13 cellular contexts compared by ENCODE assay signal in the genomic region with DNA sequence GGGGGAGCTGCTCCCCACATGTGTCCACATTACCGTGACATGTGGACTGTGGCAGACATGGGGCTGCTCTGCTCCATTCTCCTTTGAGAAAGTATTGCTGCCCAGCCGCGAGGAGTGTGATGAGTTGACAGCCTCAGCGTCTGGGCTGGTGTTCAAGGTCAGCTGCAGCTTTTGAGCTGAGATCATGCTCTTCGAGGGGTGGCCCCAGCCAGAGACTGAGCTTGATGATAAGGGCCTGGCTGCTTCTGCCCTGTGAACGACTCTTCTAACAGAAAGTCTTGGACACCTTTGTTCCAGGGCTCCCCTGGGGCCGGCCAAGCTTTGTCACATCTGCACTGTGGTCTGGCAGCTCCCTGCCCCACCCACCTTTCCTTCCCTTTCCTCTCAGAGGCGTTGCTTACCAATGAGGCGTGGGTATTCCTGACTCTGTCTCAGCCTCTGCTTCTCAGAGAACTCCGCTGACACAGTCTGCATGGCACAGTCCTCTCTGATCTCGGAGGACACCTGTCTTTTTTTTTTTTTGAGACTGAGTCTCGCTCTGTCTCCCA.
DNase-seq lines count a peak whose midpoint lies in the region; ATAC-seq, FAIRE-seq and TF ChIP-seq lines count a peak whose summit lies in the region.
"Had no signal": no experiment of that assay in that cellular context is flagged by ENCODE, and none has a peak within 500 bp of the region (broad histone marks: within the 10 kb centered on the region; RNA-seq: fewer than 3 reads in every experiment).

No MANE protein-coding gene starts in this region.

- no peaks in the 10 kb centered on the region for H3K9me1 ChIP-seq in endothelial cell of umbilical vein (replicated peaks; ENCODE audit: control insufficient read depth, extremely low read depth, insufficient read depth, low read length)

- no peaks in the 10 kb centered on the region for H3K79me2 ChIP-seq in endothelial cell of umbilical vein (ENCODE audit: control insufficient read depth, insufficient read depth, low read length)

- DNase-seq in NCI-H187 (lab: John Stamatoyannopoulos, UW), result peak; percentile 51 to 65
- DNase-seq in endothelial cell of umbilical vein (ENCODE audit: low read depth, low spot score), result peak; percentile 13
- peak in 2 of 3 donors; percentile 36 to 44 for DNase-seq in mucosa of descending colon
- DNase-seq in D341Med (ENCODE audit: low spot score), result no peak
- DNase-seq in HTR-8/SVneo (ENCODE audit: insufficient read length, low spot score), result no peak
- DNase-seq: CD8-positive, alpha-beta memory T cell; H9; NCI-H345; SW 1271 had no signal

- BruUV-seq in endothelial cell of umbilical vein (replicated peaks; lab: Mats Ljungman, UMichigan), result no TSS peak

- H3K27me3 ChIP-seq in BLaER1 treated with 17β-estradiol and CSF1 and Interleukin-3, amounts not matched to agents 10 nM and 100 nM, result no peaks in the 10 kb centered on the region
- peaks cover 0 to 6% of the 10 kb centered on the region in 2 experiments for H3K27me3 ChIP-seq in endothelial cell of umbilical vein (ENCODE audit: control insufficient read depth in 2 of 2, insufficient read depth in 2 of 2, low read length in 2 of 2)
- H3K27me3 ChIP-seq: dorsolateral prefrontal cortex had no signal

- H3K36me3 ChIP-seq in BLaER1 treated with 17β-estradiol and CSF1 and Interleukin-3, amounts not matched to agents 10 nM and 100 nM, result no peaks in the 10 kb centered on the region
- H3K36me3 ChIP-seq in endothelial cell of umbilical vein (ENCODE audit: control insufficient read depth in 2 of 2, extremely low read depth in 1 of 2, insufficient read depth in 2 of 2, low read length in 2 of 2) (no peaks in the 10 kb centered on the region), mucosa of descending colon (ENCODE audit: low read depth) (no peaks in the 10 kb centered on the region)

- peak overlapping the region in 10 of 11 experiments; percentile 6 to 70 (median 52); a peak in 17 of 22 replicates for H3K9ac ChIP-seq in BLaER1 treated with 17β-estradiol and CSF1 and Interleukin-3, amounts not matched to agents 10 nM and 100 nM
- H3K9ac ChIP-seq in endothelial cell of umbilical vein (replicated peaks; ENCODE audit: extremely low read depth, insufficient read depth, low read length), result no peak overlapping the region

- peak overlapping the region; percentile 61 to 91 (median 83) for H3K4me2 ChIP-seq in BLaER1 treated with 17β-estradiol and CSF1 and Interleukin-3, amounts not matched to agents 10 nM and 100 nM
- no peak overlapping the region for H3K4me2 ChIP-seq in endothelial cell of umbilical vein (ENCODE audit: insufficient read depth, low read length)

- TF ChIP-seq POLR2A in endothelial cell of umbilical vein (IDR thresholded peaks at IDR 0.05; ENCODE audit: low read depth, low read length), result no peak

- peak; percentile 31 for FAIRE-seq in endothelial cell of umbilical vein (lab: Jason Lieb, UNC)
- FAIRE-seq in HTR-8/SVneo (lab: Jason Lieb, UNC), result no peak

- H2AFZ ChIP-seq in endothelial cell of umbilical vein (ENCODE audit: low read depth, low read length), result peak overlapping the region; percentile 63

- H3K9me3 ChIP-seq in BLaER1 treated with 17β-estradiol and CSF1 and Interleukin-3, amounts not matched to agents 10 nM and 100 nM (replicated peaks in 1 of 11), result peaks cover 0 to 8% (median 0%) of the 10 kb centered on the region in 11 experiments; a peak in 6 of 22 replicates
- H3K9me3 ChIP-seq in endothelial cell of umbilical vein (replicated peaks; ENCODE audit: control insufficient read depth, insufficient read depth, low read length), result no peaks in the 10 kb centered on the region
- H3K9me3 ChIP-seq in mucosa of descending colon, result no peaks in the 10 kb centered on the region

- peak overlapping the region in 8 of 10 experiments; percentile 7 to 39 (median 26); a peak in 13 of 20 replicates for H3K4me3 ChIP-seq in BLaER1 treated with 17β-estradiol and CSF1 and Interleukin-3, amounts not matched to agents 10 nM and 100 nM
- H3K4me3 ChIP-seq in endothelial cell of umbilical vein (replicated peaks in 1 of 3; ENCODE audit: insufficient read depth in 1 of 3, low read depth in 1 of 3, low read length in 3 of 3), result no peak overlapping the region
- H3K4me3 ChIP-seq in mucosa of descending colon, result no peak overlapping the region
- H3K4me3 ChIP-seq: dorsolateral prefrontal cortex had no signal

- intact Hi-C loops in endothelial cell of umbilical vein (cut with micrococcal nuclease) (no loop called here), mucosa of descending colon (cut with DNase I, micrococcal nuclease) (no loop called here)

- no peaks in the 10 kb centered on the region for H4K20me1 ChIP-seq in BLaER1 treated with 17β-estradiol and CSF1 and Interleukin-3, amounts not matched to agents 10 nM and 100 nM
- H4K20me1 ChIP-seq in endothelial cell of umbilical vein (replicated peaks; ENCODE audit: control insufficient read depth, extremely low read depth, insufficient read depth, low read length), result no peaks in the 10 kb centered on the region

- CTCF ChIA-PET in endothelial cell of umbilical vein (lab: Charles Lee), result interaction anchor here (0.7 to 6.2 kb wide), 17 partner anchors 17 to 533 kb away, joined by 3 to 198 read pairs (median 3); partner anchors contain the start of gene THPO

- peaks cover 34 to 68% (median 63%) of the 10 kb centered on the region in 10 experiments for H3K4me1 ChIP-seq in BLaER1 treated with 17β-estradiol and CSF1 and Interleukin-3, amounts not matched to agents 10 nM and 100 nM
- H3K4me1 ChIP-seq in endothelial cell of umbilical vein (ENCODE audit: control insufficient read depth, extremely low read depth, insufficient read depth, low read length) (peaks cover 4% of the 10 kb centered on the region), mucosa of descending colon (ENCODE audit: low read depth) (peaks cover 5% of the 10 kb centered on the region)

- dilution Hi-C loops in endothelial cell of umbilical vein (cut with MboI; ENCODE audit: extremely low pct_ligation_motif_present, low sequenced_read_pairs), result no loop called here

- no peak for TF ChIP-seq CTCF in endothelial cell of umbilical vein (IDR thresholded peaks at IDR 0.05; ENCODE audit: extremely low read depth in 1 of 2, insufficient read depth in 1 of 2, low read depth in 1 of 2, low read length in 2 of 2)
- TF ChIP-seq CTCF in mucosa of descending colon (IDR thresholded peaks at IDR 0.05), result no peak

- ATAC-seq in mucosa of descending colon, result peak; percentile 81
- ATAC-seq in GM19023 (IDR thresholded peaks at IDR 0.05; ENCODE audit: unreplicated experiment), result no peak
- no peak for ATAC-seq in GM19463 (IDR thresholded peaks at IDR 0.05; ENCODE audit: unreplicated experiment)

- POLR2A ChIA-PET in endothelial cell of umbilical vein (lab: Charles Lee), result interaction anchor here (0.7 kb wide), 1 partner anchor 76 kb away, joined by 3 read pairs; no protein-coding TSS in a partner anchor

- H3K27ac ChIP-seq in BLaER1 treated with 17β-estradiol and CSF1 and Interleukin-3, amounts not matched to agents 10 nM and 100 nM, result peak overlapping the region in 8 of 11 experiments; percentile 36 to 78 (median 63); a peak in 15 of 22 replicates
- H3K27ac ChIP-seq in endothelial cell of umbilical vein (ENCODE audit: insufficient read depth, low read depth, low read length), result no peak overlapping the region

TF ChIP-seq in endothelial cell of umbilical vein, 7 proteins besides CTCF, POLR2A, EP300 and RAD21:
- TF ChIP-seq, protein P1, sequence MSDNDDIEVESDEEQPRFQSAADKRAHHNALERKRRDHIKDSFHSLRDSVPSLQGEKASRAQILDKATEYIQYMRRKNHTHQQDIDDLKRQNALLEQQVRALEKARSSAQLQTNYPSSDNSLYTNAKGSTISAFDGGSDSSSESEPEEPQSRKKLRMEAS (IDR thresholded peaks at IDR 0.05; ENCODE audit: insufficient read depth, insufficient read length), result no peak
- no peak for TF ChIP-seq FOS (IDR thresholded peaks at IDR 0.05; ENCODE audit: borderline replicate concordance, insufficient read depth, low read length)

Comparison
In these comparisons a context has a peak if more than half of its experiments do, and no peak if none do; other contexts are left out.
1. H3K4me3 ChIP-seq: peak in BLaER1 treated with 17β-estradiol and CSF1 and Interleukin-3, amounts not matched to agents 10 nM and 100 nM (8 of 10); none in endothelial cell of umbilical vein (0 of 3) and mucosa of descending colon (single experiment).
2. DNase-seq: peak in NCI-H187 (2 of 2), endothelial cell of umbilical vein (single experiment) and mucosa of descending colon (2 of 3); none in D341Med (single experiment) and HTR-8/SVneo (single experiment).